ENCODE assay signal across 8 cellular contexts in the genomic region with DNA sequence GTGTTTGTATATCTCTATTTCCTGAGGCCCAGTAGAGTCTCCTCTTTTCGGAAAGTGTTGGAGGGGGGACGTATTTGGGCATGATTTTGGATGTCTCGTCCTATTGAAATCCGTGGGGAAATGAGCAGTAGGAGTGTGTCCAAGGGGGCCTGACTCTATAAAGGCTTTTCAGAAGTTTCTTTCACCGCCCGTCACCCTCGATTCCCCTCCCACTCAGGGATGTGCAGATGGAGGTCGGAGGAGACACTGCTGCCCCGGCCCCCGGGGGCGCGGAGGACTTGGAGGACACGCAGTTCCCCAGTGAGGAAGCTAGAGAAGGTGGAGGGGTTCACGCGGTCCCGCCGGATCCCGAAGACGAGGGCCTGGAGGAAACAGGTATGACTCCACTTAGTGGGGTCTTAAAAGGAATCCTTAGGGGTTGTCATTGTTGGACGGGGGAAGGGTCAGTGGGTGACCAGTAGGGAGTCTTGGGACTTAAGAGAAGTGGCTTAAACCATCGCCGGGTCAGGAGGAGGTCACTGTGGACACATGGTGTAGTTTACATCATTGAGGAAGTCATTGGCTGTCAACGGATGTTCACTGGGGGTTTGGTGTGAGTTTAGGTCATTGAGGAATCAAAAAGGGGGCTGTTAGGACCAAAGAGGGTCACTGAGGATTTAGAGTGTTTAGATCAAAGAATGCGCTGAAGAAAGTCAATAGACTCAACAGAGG. TPM values are rescaled to one million over a fixed set of nuclear protein-coding genes. Genes with fewer than 3 reads are reported as not detected.
A peak's percentile ranks its signal among the peaks of the same experiment; 100 is the strongest.
DNase-seq lines count a peak whose midpoint lies in the region; ATAC-seq and TF ChIP-seq lines count a peak whose summit lies in the region.

No MANE protein-coding gene starts in this region.

- peaks cover 37 to 43% (median 41%) of the 10 kb centered on the region in 11 experiments for H3K36me3 ChIP-seq in BLaER1 treated with 17β-estradiol and CSF1 and Interleukin-3, amounts not matched to agents 10 nM and 100 nM
- H3K36me3 ChIP-seq in SJCRH30 (no peaks in the 10 kb centered on the region), lung (ENCODE audit: control insufficient read depth in 2 of 2, insufficient read depth in 2 of 2, low read length in 2 of 2) (peaks cover 0 to 25% of the 10 kb centered on the region in 2 donors)

- TF ChIP-seq CTCF in GM20000 (IDR thresholded peaks at IDR 0.05; ENCODE audit: extremely low read depth, missing control alignments) = no peak
- TF ChIP-seq CTCF in lung (IDR thresholded peaks at IDR 0.05; ENCODE audit: control extremely low read depth, extremely low read depth) = no peak

- H3K9ac ChIP-seq in BLaER1 treated with 17β-estradiol and CSF1 and Interleukin-3, amounts not matched to agents 10 nM and 100 nM = peak overlapping the region; percentile 84 to 94 (median 90)

- peak overlapping the region; percentile 86 to 97 (median 92) for H3K4me2 ChIP-seq in BLaER1 treated with 17β-estradiol and CSF1 and Interleukin-3, amounts not matched to agents 10 nM and 100 nM

- ATAC-seq in lung (ENCODE audit: insufficient read depth, low FRiP score) (no peak), HG02623 (IDR thresholded peaks at IDR 0.05; ENCODE audit: unreplicated experiment) (no peak)

- no peaks in the 10 kb centered on the region for H3K9me3 ChIP-seq in BLaER1 treated with 17β-estradiol and CSF1 and Interleukin-3, amounts not matched to agents 10 nM and 100 nM (replicated peaks in 1 of 11)
- H3K9me3 ChIP-seq in SJCRH30 (replicated peaks) (no peaks in the 10 kb centered on the region), lung (ENCODE audit: control insufficient read depth in 2 of 2, insufficient read depth in 1 of 2, low read length in 1 of 2) (no peaks in the 10 kb centered on the region)

- 3 to 4% methylated on average over 24 of the region's 24 CpGs for WGBS in lung, 2 donors

- peaks cover 23 to 46% (median 29%) of the 10 kb centered on the region in 10 experiments for H3K4me1 ChIP-seq in BLaER1 treated with 17β-estradiol and CSF1 and Interleukin-3, amounts not matched to agents 10 nM and 100 nM
- no peaks in the 10 kb centered on the region; the same call in 1 of the 2 replicates for H3K4me1 ChIP-seq in SJCRH30
- peaks cover 4 to 10% of the 10 kb centered on the region in 2 donors for H3K4me1 ChIP-seq in lung (ENCODE audit: control insufficient read depth in 2 of 2, insufficient read depth in 2 of 2, low read length in 2 of 2)

- H3K4me3 ChIP-seq in BLaER1 treated with 17β-estradiol and CSF1 and Interleukin-3, amounts not matched to agents 10 nM and 100 nM = peak overlapping the region; percentile 80 to 97 (median 90)
- H3K4me3 ChIP-seq in SJCRH30 (peak overlapping the region; percentile 72), lung (peak overlapping the region; percentile 85)

- H4K20me1 ChIP-seq in BLaER1 treated with 17β-estradiol and CSF1 and Interleukin-3, amounts not matched to agents 10 nM and 100 nM = peaks cover 14 to 39% (median 33%) of the 10 kb centered on the region in 11 experiments; a peak in 20 of 22 replicates

- DNase-seq in GM20000 (ENCODE audit: low spot score) = peak; percentile 57
- no peak for DNase-seq in SJCRH30
- DNase-seq in caudate nucleus (lab: John Stamatoyannopoulos, UW) = peak in 5 of 61 donors; percentile 34 to 70 (median 63)
- DNase-seq in lung (ENCODE audit: low spot score) = peak; percentile 46
- DNase-seq in substantia nigra (lab: John Stamatoyannopoulos, UW) = peak in 8 of 49 donors; percentile 25 to 71 (median 42)
- no peak for DNase-seq in NCI-H1092 (lab: John Stamatoyannopoulos, UW)

- peak overlapping the region; percentile 92 to 97 (median 94) for H3K27ac ChIP-seq in BLaER1 treated with 17β-estradiol and CSF1 and Interleukin-3, amounts not matched to agents 10 nM and 100 nM
- H3K27ac ChIP-seq in SJCRH30 = peak overlapping the region; percentile 90
- peak overlapping the region; percentile 97 for H3K27ac ChIP-seq in caudate nucleus (ENCODE audit: low read depth, low read length)
- peak overlapping the region; percentile 88 to 97 for H3K27ac ChIP-seq in lung (ENCODE audit: low read depth in 1 of 2, low read length in 1 of 2)
- peak overlapping the region; percentile 99 for H3K27ac ChIP-seq in substantia nigra (ENCODE audit: low read depth, low read length, poor library complexity, severe bottlenecking)

- H3K27me3 ChIP-seq in BLaER1 treated with 17β-estradiol and CSF1 and Interleukin-3, amounts not matched to agents 10 nM and 100 nM = no peaks in the 10 kb centered on the region
- H3K27me3 ChIP-seq in SJCRH30 = no peaks in the 10 kb centered on the region
- no peaks in the 10 kb centered on the region for H3K27me3 ChIP-seq in lung (ENCODE audit: control insufficient read depth, insufficient read depth)

RNA-seq across cellular contexts. Expression of gene MON1B, which starts 0.4 kb away (rescaled TPM):
- 10.4 and 12.3 TPM in 2 replicates for total RNA-seq in SJCRH30 (2014; rRNA removed; shearing (Covaris generic))
- total RNA-seq in lung = 10 to 100 TPM in 1 of 2 donors, 1 to 10 TPM in 1; 8.8 to 77.8 TPM
- polyA plus RNA-seq in lung = 10 to 100 TPM; 16.2 to 31.5 TPM

RNA-seq across cellular contexts. Expression of gene SYCE1L, which starts 7.8 kb away (rescaled TPM):
- 0.49 and 0.63 TPM in 2 replicates for total RNA-seq in SJCRH30 (2014; rRNA removed; shearing (Covaris generic))
- total RNA-seq in lung = 1 to 10 TPM in 1 of 2 donors, not detected in 1; 6.9 TPM
- polyA plus RNA-seq in lung = 1 to 10 TPM; 1.4 to 4.0 TPM

Comparison
In these comparisons a context has a peak if more than half of its experiments do, and no peak if none do; other contexts are left out.
1. DNase-seq: peak in GM20000 (single experiment) and lung (single experiment); none in SJCRH30 (0 of 2) and NCI-H1092 (single experiment).
2. Peak in every context shown above with its lines, with median percentiles within 50 percentile points of each other: H3K27ac ChIP-seq and H3K4me3 ChIP-seq.